8 cellular contexts compared by ENCODE assay signal in the genomic region with DNA sequence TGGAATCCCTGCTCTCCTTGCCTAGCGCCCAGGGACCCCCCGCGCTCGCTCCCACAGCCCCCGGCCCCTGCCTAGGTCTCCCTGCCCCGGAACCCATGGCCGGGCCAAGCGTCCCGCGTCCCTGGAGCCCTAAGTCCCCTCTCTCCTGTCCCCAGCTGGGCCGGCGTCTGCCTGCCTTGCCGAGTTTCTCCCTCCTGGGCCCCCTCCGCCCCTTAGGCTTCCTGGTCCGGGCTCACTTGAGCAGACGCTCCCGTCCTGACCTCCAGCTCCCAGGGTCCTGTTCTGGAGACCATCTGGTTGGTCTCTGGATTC.
DNase-seq lines count a peak whose midpoint lies in the region; ATAC-seq and TF ChIP-seq lines count a peak whose summit lies in the region.

No MANE protein-coding gene starts in this region.

- no peak for TF ChIP-seq CTCF in foreskin fibroblast (IDR thresholded peaks at IDR 0.05; ENCODE audit: low read depth, low read length)
- TF ChIP-seq CTCF in GM13977 (IDR thresholded peaks at IDR 0.05; ENCODE audit: extremely low read depth, insufficient read depth, missing control alignments): no peak

- peak; percentile 3; the same call in 2 of the 3 replicates for ATAC-seq in SK-N-SH treated with all-trans-retinoic acid at 6 μM for 48 hours

- DNase-seq in activated CD8-positive, alpha-beta memory T cell treated with anti-CD3 and anti-CD28 coated beads, Interleukin-2, amount 50 U/mL, for 48 hours: peak; percentile 70
- no peak for DNase-seq in activated CD8-positive, alpha-beta memory T cell treated with anti-CD3 and anti-CD28 coated beads for 24 hours
- DNase-seq in foreskin fibroblast: peak; percentile 4 to 43
- DNase-seq in skeletal muscle cell (ENCODE audit: low read depth): no peak
- no peak for DNase-seq in GM13977 (ENCODE audit: low spot score)
- no peak for DNase-seq in DMS153 treated with DMSO at 0.1 percent for 48 hours (lab: John Stamatoyannopoulos, UW; ENCODE audit: unreplicated experiment)
- DNase-seq in kidney glomerular epithelial cell (lab: John Stamatoyannopoulos, UW): no peak

- H3K4me3 ChIP-seq in foreskin fibroblast (ENCODE audit: low read depth in 1 of 2, low read length in 2 of 2) (peak overlapping the region; percentile 77 to 87), skeletal muscle cell (ENCODE audit: low read depth, low read length) (peak overlapping the region; percentile 92)

- in situ Hi-C loops in GM13977 (cut with MboI; ENCODE audit: low pct_unique_long_range_greater_than_20kb, low sequenced_read_pairs, unreplicated experiment): no loop called here

TF ChIP-seq in SK-N-SH treated with all-trans-retinoic acid at 6 μM for 48 hours, 23 proteins besides CTCF, POLR2A, EP300 and RAD21:
- TF ChIP-seq CSDC2 (CRISPR knock-in tag; IDR thresholded peaks at IDR 0.05) (no peak), ZC3H10 (CRISPR knock-in tag; IDR thresholded peaks at IDR 0.05) (no peak), ZFP30 (CRISPR knock-in tag; IDR thresholded peaks at IDR 0.05) (no peak), SNAI2 (CRISPR knock-in tag; IDR thresholded peaks at IDR 0.05) (no peak), GLIS3 (CRISPR knock-in tag; IDR thresholded peaks at IDR 0.05) (no peak), ESRRG (CRISPR knock-in tag; IDR thresholded peaks at IDR 0.05) (no peak), PATZ1 (CRISPR knock-in tag; IDR thresholded peaks at IDR 0.05; ENCODE audit: borderline replicate concordance) (no peak), ISL1 (CRISPR knock-in tag; IDR thresholded peaks at IDR 0.05) (no peak), ZNF70 (CRISPR knock-in tag; IDR thresholded peaks at IDR 0.05) (no peak)

Comparison
In these comparisons a context has a peak if more than half of its experiments do, and no peak if none do; other contexts are left out.
1. DNase-seq: peak in activated CD8-positive, alpha-beta memory T cell treated with anti-CD3 and anti-CD28 coated beads, Interleukin-2, amount 50 U/mL, for 48 hours (single experiment) and foreskin fibroblast (2 of 2); none in activated CD8-positive, alpha-beta memory T cell treated with anti-CD3 and anti-CD28 coated beads for 24 hours (single experiment), skeletal muscle cell (single experiment), GM13977 (single experiment), DMS153 treated with DMSO at 0.1 percent for 48 hours (single experiment) and kidney glomerular epithelial cell (single experiment).